8 cellular contexts compared by ENCODE assay signal in the genomic region with DNA sequence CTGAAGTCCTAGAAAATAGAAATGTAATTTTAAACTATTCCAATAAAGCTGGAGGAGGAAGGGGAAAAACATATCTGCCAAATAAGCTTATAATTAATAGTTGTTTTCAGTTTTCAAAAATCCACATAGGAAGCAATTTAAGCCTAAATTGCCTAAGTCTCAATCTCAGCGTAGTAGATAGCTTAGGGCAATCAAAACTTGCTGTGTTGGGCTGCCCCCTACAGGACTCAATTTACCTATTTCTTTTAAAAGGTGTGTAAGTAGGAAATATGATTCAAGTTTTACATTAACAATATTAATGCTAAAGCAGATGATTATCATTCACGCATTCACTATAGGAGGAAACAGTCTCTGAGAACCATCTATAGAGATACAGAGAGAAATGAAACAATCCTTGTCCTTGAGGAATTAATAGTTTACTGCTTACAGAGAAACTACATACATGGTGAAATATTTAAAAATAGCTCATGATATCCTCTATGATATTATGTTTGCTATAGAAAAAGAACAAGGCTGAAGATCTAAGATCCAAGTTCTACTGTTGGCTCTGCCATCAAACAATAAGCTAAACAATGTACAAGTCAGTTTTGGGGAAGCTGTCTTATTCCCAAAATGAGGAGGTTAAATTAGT.
DNase-seq lines count a peak whose midpoint lies in the region; ATAC-seq and TF ChIP-seq lines count a peak whose summit lies in the region.

No MANE protein-coding gene starts in this region.

- in situ Hi-C loops in GM13977 (cut with MboI; ENCODE audit: low pct_unique_long_range_greater_than_20kb, low sequenced_read_pairs, unreplicated experiment), result loop anchor here (25.0 kb wide), 1 partner anchor 486 kb away; no protein-coding TSS in a partner anchor

- H3K27ac ChIP-seq in A673 (ENCODE audit: low read depth, low read length, poor library complexity, severe bottlenecking) (no peak overlapping the region), RWPE1 (no peak overlapping the region), psoas muscle (no peak overlapping the region)

- H3K4me3 ChIP-seq in A673 (ENCODE audit: low read depth, low read length, poor library complexity, severe bottlenecking), result no peak overlapping the region
- no peak overlapping the region for H3K4me3 ChIP-seq in psoas muscle

- no peaks in the 10 kb centered on the region for H3K36me3 Mint-ChIP-seq in activated T-helper 17 cell treated with anti-CD3 and anti-CD28 coated beads, Interleukin-2, amount 50 U/mL, for 72 hours (ENCODE audit: low read depth)

- H3K4me1 ChIP-seq in A673 (ENCODE audit: insufficient read depth, low read length, poor library complexity, severe bottlenecking) (peaks cover 5% of the 10 kb centered on the region), psoas muscle (peaks cover 7% of the 10 kb centered on the region)

- CTCF ChIA-PET in A673 (lab: Charles Lee), result interaction anchor here (0.9 kb wide), 1 partner anchor 792 kb away, joined by 4 read pairs; no protein-coding TSS in a partner anchor
- CTCF ChIA-PET in RWPE1 (lab: Yijun Ruan, JAX), result interaction anchor here (0.6 to 1.9 kb wide), 20 partner anchors 9 to 1111 kb away, joined by 3 to 22 read pairs (median 4); a partner anchor contains a TSS

- POLR2A ChIA-PET in A673 (lab: Charles Lee; ENCODE audit: low non-redundant PET) (no interaction called here), RWPE1 (lab: Yijun Ruan, JAX; ENCODE audit: low non-redundant PET) (no interaction called here)

- no peak overlapping the region for H3K27ac Mint-ChIP-seq in activated T-helper 17 cell treated with anti-CD3 and anti-CD28 coated beads, Interleukin-2, amount 50 U/mL, for 72 hours

- H3K36me3 ChIP-seq in A673 (ENCODE audit: insufficient read depth, low read length, poor library complexity, severe bottlenecking) (no peaks in the 10 kb centered on the region), psoas muscle (ENCODE audit: insufficient read depth in 1 of 2, low read depth in 1 of 2) (no peaks in the 10 kb centered on the region)

- peaks cover 37% of the 10 kb centered on the region for H3K4me1 Mint-ChIP-seq in activated T-helper 17 cell treated with anti-CD3 and anti-CD28 coated beads, Interleukin-2, amount 50 U/mL, for 72 hours

- BruUV-seq in A673 (replicated peaks; lab: Mats Ljungman, UMichigan), result no TSS peak

- TF ChIP-seq CTCF in A673 (conservative IDR thresholded peaks at IDR 0.05; ENCODE audit: low read depth, low read length), result peak; percentile 74
- TF ChIP-seq CTCF in GM13977 (IDR thresholded peaks at IDR 0.05; ENCODE audit: extremely low read depth, insufficient read depth, missing control alignments), result peak; percentile 63
- TF ChIP-seq CTCF in RWPE1 (conservative IDR thresholded peaks at IDR 0.05; ENCODE audit: low read depth), result peak; percentile 64
- peak; percentile 71 for TF ChIP-seq CTCF in psoas muscle (IDR thresholded peaks at IDR 0.05)

- peak; percentile 78 for ATAC-seq in activated T-helper 17 cell treated with anti-CD3 and anti-CD28 coated beads, Interleukin-2, amount 50 U/mL, for 72 hours (replicated peaks)
- peak in 3 of 4 donors; percentile 54 to 81 (median 73) for ATAC-seq in psoas muscle
- no peak for ATAC-seq in GM21526 (IDR thresholded peaks at IDR 0.05; ENCODE audit: low FRiP score, unreplicated experiment)

- intact Hi-C loops in A673 (cut with micrococcal nuclease; ENCODE audit: unreplicated experiment) (loop anchor here (2.0 to 10.0 kb wide), 4 partner anchors 229 to 789 kb away; no protein-coding TSS in a partner anchor), psoas muscle (cut with DNase I) (loop anchor here (2.0 to 10.0 kb wide), 6 partner anchors 139 to 786 kb away; a partner anchor contains a TSS)

- no peaks in the 10 kb centered on the region for H3K9me3 Mint-ChIP-seq in activated T-helper 17 cell treated with anti-CD3 and anti-CD28 coated beads, Interleukin-2, amount 50 U/mL, for 72 hours

- H3K27me3 ChIP-seq in A673 (replicated peaks; ENCODE audit: insufficient read depth, low read depth, low read length, poor library complexity) (no peaks in the 10 kb centered on the region), psoas muscle (ENCODE audit: insufficient read depth in 3 of 3, low read length in 2 of 3) (no peaks in the 10 kb centered on the region)

- WGBS in psoas muscle, 3 donors, result 47 to 63% (median 50%) methylated on average over 2 of the region's 2 CpGs

- DNase-seq in A673 (ENCODE audit: low spot score) (peak; percentile 67), GM13977 (ENCODE audit: low spot score) (peak; percentile 31), KG1 (lab: John Stamatoyannopoulos, UW) (peak; percentile 35), RWPE1 (ENCODE audit: low spot score) (peak; percentile 29), germinal center (ENCODE audit: low spot score) (peak; percentile 27), psoas muscle (peak in 1 of 2 donors; percentile 21)

- no peak overlapping the region for H3K4me3 Mint-ChIP-seq in activated T-helper 17 cell treated with anti-CD3 and anti-CD28 coated beads, Interleukin-2, amount 50 U/mL, for 72 hours

- no peaks in the 10 kb centered on the region for H3K9me3 ChIP-seq in A673 (ENCODE audit: low read depth, low read length, poor library complexity, severe bottlenecking)
- H3K9me3 ChIP-seq in psoas muscle, result no peaks in the 10 kb centered on the region

- H3K27me3 Mint-ChIP-seq in activated T-helper 17 cell treated with anti-CD3 and anti-CD28 coated beads, Interleukin-2, amount 50 U/mL, for 72 hours, result no peaks in the 10 kb centered on the region
